In genomic region chr3:194296448-194296831, GRCh38 we compare ENCODE assay signal across 1 cellular context.
TF ChIP-seq lines count a peak whose summit lies in the region.

No MANE protein-coding gene starts in this region.

TF ChIP-seq in A549, 52 proteins besides CTCF, POLR2A, EP300 and RAD21 (continued from another document):
- TF ChIP-seq REST (IDR thresholded peaks at IDR 0.05) = no peak
- no peak for TF ChIP-seq TFCP2L1 (CRISPR knock-in tag; IDR thresholded peaks at IDR 0.05)
- no peak for TF ChIP-seq FOSB (CRISPR knock-in tag; IDR thresholded peaks at IDR 0.05)
- no peak for TF ChIP-seq POLR2AphosphoS2 (conservative IDR thresholded peaks at IDR 0.05; ENCODE audit: low read length)
- no peak for TF ChIP-seq ESRRA (IDR thresholded peaks at IDR 0.05; ENCODE audit: borderline replicate concordance, low read length)
- TF ChIP-seq CBX2 (IDR thresholded peaks at IDR 0.05; ENCODE audit: borderline replicate concordance, low read depth) = no peak
